In genomic region chr1:156096640-156097391, GRCh38 we compare ENCODE assay signal across 1 cellular context.
TF ChIP-seq lines count a peak whose summit lies in the region.

No MANE protein-coding gene starts in this region.

TF ChIP-seq in HepG2, 621 proteins besides CTCF, POLR2A, EP300 and RAD21 (continued from another document and continues in another):
- TF ChIP-seq, protein P1, sequence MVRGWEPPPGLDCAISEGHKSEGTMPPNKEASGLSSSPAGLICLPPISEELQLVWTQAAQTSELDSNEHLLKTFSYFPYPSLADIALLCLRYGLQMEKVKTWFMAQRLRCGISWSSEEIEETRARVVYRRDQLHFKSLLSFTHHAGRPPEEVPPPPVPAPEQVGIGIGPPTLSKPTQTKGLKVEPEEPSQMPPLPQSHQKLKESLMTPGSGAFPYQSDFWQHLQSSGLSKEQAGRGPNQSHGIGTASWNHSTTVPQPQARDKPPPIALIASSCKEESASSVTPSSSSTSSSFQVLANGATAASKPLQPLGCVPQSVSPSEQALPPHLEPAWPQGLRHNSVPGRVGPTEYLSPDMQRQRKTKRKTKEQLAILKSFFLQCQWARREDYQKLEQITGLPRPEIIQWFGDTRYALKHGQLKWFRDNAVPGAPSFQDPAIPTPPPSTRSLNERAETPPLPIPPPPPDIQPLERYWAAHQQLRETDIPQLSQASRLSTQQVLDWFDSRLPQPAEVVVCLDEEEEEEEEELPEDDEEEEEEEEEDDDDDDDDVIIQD (CRISPR knock-in tag; IDR thresholded peaks at IDR 0.05; ENCODE audit: low read depth): peak; percentile 49; the same call in 1 of the 2 replicates
- TF ChIP-seq MYPOP (CRISPR knock-in tag; IDR thresholded peaks at IDR 0.05) (0 out of 2 replicates have a peak, but pooled peaks have one; percentile 30), XRCC5 (optimal IDR thresholded peaks at IDR 0.05; ENCODE audit: low read length) (peak; percentile 78), POGZ (CRISPR knock-in tag; IDR thresholded peaks at IDR 0.05) (no peak), TRIM22 (IDR thresholded peaks at IDR 0.05) (no peak), BATF2 (CRISPR knock-in tag; IDR thresholded peaks at IDR 0.05) (no peak), GMEB2 (CRISPR knock-in tag; IDR thresholded peaks at IDR 0.05; ENCODE audit: low read depth) (no peak), TFDP1 (CRISPR knock-in tag; IDR thresholded peaks at IDR 0.05; ENCODE audit: borderline replicate concordance) (no peak), TEAD2 (CRISPR knock-in tag; IDR thresholded peaks at IDR 0.05) (no peak), ZNF138 (CRISPR knock-in tag; IDR thresholded peaks at IDR 0.05; ENCODE audit: low read depth) (no peak), MATR3 (CRISPR knock-in tag; IDR thresholded peaks at IDR 0.05) (no peak), PITX1 (CRISPR knock-in tag; IDR thresholded peaks at IDR 0.05) (peak; percentile 68), SMYD3 (CRISPR knock-in tag; IDR thresholded peaks at IDR 0.05) (no peak), ZNF816 (CRISPR knock-in tag; IDR thresholded peaks at IDR 0.05; ENCODE audit: borderline replicate concordance) (no peak), ZNF550 (CRISPR knock-in tag; IDR thresholded peaks at IDR 0.05; ENCODE audit: borderline replicate concordance) (no peak), NCOA1 (CRISPR knock-in tag; IDR thresholded peaks at IDR 0.05) (no peak), RORA (CRISPR knock-in tag; IDR thresholded peaks at IDR 0.05) (no peak), HIVEP1 (CRISPR knock-in tag; IDR thresholded peaks at IDR 0.05) (no peak; the same call in 1 of the 2 replicates), ZNF660 (CRISPR knock-in tag; IDR thresholded peaks at IDR 0.05; ENCODE audit: borderline replicate concordance, low read depth) (no peak), ZNF530 (CRISPR knock-in tag; IDR thresholded peaks at IDR 0.05; ENCODE audit: low read depth) (no peak), ZNF75D (CRISPR knock-in tag; IDR thresholded peaks at IDR 0.05; ENCODE audit: borderline replicate concordance) (no peak), MAFG (CRISPR knock-in tag; IDR thresholded peaks at IDR 0.05) (no peak), ZBTB7A (CRISPR knock-in tag; IDR thresholded peaks at IDR 0.05) (no peak), ZNF792 (CRISPR knock-in tag; IDR thresholded peaks at IDR 0.05) (peak; percentile 66), ZNF549 (CRISPR knock-in tag; IDR thresholded peaks at IDR 0.05) (no peak), TFAP4 (IDR thresholded peaks at IDR 0.05; ENCODE audit: borderline replicate concordance, low read depth) (peak; percentile 73; the same call in 1 of the 2 replicates), ZBTB38 (CRISPR knock-in tag; IDR thresholded peaks at IDR 0.05) (no peak; the same call in 1 of the 2 replicates), REST (IDR thresholded peaks at IDR 0.05; ENCODE audit: borderline replicate concordance in 1 of 2, low read depth in 1 of 2, low read length in 2 of 2) (no peak)
- TF ChIP-seq, protein P2, sequence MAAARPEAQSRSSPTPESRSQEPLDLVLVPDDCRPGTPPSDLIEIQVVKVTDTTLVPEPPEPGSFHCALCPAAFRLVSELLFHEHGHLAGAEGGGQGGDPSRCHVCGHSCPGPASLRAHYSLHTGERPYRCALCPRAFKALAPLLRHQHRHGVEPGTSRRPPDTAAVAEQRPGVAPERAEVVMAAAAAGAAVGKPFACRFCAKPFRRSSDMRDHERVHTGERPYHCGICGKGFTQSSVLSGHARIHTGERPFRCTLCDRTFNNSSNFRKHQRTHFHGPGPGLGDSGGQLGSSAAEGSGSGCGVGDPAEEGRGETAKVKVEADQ (CRISPR knock-in tag; IDR thresholded peaks at IDR 0.05; ENCODE audit: borderline replicate concordance): no peak
- TF ChIP-seq, protein P3, sequence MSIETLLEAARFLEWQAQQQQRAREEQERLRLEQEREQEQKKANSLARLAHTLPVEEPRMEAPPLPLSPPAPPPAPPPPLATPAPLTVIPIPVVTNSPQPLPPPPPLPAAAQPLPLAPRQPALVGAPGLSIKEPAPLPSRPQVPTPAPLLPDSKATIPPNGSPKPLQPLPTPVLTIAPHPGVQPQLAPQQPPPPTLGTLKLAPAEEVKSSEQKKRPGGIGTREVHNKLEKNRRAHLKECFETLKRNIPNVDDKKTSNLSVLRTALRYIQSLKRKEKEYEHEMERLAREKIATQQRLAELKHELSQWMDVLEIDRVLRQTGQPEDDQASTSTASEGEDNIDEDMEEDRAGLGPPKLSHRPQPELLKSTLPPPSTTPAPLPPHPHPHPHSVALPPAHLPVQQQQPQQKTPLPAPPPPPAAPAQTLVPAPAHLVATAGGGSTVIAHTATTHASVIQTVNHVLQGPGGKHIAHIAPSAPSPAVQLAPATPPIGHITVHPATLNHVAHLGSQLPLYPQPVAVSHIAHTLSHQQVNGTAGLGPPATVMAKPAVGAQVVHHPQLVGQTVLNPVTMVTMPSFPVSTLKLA (IDR thresholded peaks at IDR 0.05): no peak
- TF ChIP-seq, protein P4, sequence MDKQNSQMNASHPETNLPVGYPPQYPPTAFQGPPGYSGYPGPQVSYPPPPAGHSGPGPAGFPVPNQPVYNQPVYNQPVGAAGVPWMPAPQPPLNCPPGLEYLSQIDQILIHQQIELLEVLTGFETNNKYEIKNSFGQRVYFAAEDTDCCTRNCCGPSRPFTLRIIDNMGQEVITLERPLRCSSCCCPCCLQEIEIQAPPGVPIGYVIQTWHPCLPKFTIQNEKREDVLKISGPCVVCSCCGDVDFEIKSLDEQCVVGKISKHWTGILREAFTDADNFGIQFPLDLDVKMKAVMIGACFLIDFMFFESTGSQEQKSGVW (CRISPR knock-in tag; IDR thresholded peaks at IDR 0.05; ENCODE audit: borderline replicate concordance): no peak
- TF ChIP-seq, protein P5, sequence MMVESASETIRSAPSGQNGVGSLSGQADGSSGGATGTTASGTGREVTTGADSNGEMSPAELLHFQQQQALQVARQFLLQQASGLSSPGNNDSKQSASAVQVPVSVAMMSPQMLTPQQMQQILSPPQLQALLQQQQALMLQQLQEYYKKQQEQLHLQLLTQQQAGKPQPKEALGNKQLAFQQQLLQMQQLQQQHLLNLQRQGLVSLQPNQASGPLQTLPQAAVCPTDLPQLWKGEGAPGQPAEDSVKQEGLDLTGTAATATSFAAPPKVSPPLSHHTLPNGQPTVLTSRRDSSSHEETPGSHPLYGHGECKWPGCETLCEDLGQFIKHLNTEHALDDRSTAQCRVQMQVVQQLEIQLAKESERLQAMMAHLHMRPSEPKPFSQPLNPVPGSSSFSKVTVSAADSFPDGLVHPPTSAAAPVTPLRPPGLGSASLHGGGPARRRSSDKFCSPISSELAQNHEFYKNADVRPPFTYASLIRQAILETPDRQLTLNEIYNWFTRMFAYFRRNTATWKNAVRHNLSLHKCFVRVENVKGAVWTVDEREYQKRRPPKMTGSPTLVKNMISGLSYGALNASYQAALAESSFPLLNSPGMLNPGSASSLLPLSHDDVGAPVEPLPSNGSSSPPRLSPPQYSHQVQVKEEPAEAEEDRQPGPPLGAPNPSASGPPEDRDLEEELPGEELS (CRISPR knock-in tag; IDR thresholded peaks at IDR 0.05): no peak
- TF ChIP-seq, protein P6, sequence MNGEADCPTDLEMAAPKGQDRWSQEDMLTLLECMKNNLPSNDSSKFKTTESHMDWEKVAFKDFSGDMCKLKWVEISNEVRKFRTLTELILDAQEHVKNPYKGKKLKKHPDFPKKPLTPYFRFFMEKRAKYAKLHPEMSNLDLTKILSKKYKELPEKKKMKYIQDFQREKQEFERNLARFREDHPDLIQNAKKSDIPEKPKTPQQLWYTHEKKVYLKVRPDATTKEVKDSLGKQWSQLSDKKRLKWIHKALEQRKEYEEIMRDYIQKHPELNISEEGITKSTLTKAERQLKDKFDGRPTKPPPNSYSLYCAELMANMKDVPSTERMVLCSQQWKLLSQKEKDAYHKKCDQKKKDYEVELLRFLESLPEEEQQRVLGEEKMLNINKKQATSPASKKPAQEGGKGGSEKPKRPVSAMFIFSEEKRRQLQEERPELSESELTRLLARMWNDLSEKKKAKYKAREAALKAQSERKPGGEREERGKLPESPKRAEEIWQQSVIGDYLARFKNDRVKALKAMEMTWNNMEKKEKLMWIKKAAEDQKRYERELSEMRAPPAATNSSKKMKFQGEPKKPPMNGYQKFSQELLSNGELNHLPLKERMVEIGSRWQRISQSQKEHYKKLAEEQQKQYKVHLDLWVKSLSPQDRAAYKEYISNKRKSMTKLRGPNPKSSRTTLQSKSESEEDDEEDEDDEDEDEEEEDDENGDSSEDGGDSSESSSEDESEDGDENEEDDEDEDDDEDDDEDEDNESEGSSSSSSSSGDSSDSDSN (CRISPR knock-in tag; IDR thresholded peaks at IDR 0.05): 0 out of 2 replicates have a peak, but pooled peaks have one; percentile 25
